8 cellular contexts compared by ENCODE assay signal in the genomic region with DNA sequence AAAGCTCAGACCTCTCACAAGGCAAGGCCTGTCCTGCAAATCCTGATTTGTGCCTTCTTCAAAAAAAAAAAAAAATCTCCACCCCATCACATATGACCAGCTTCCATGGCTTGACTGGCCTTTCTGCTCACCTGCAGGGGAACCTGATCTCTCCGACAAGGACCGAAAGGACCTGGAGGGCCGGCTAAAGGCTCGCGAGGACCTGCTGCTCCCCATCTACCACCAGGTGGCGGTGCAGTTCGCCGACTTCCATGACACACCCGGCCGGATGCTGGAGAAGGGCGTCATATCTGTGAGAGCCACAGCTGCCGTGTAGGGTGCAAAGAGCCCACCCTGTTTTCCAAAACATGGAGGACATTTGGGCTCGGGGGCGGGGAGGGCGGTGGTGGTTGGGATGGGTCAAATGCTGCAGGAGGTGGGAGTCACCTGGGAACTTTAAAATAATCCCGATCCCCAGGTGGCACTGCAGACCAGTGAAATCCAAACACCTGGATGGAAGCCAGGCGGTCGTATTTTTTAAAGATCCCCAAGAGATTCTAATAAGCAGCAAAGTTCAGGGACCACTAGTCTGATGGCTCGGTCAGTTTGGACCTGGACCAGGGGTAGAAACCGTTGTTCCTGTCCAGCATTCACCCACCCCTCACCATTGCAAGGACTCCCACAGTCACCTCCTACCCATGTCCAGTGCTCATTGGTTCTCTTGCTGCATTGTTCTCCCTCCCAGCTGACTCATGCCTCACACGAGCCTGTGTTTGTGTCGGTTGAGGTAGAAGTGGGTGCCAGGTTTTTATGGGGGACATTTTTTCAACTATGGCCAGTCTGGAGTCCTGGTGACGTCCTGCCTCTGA. TPM values are rescaled to one million over a fixed set of nuclear protein-coding genes. Genes with fewer than 3 reads are reported as not detected.
DNase-seq lines count a peak whose midpoint lies in the region; ATAC-seq, FAIRE-seq and TF ChIP-seq lines count a peak whose summit lies in the region.

No MANE protein-coding gene starts in this region.

- no peaks in the 10 kb centered on the region for H3K36me3 ChIP-seq in Karpas-422 (ENCODE audit: insufficient read depth, low read length)
- H3K36me3 ChIP-seq in smooth muscle cell (ENCODE audit: low read depth): no peaks in the 10 kb centered on the region

- peak; percentile 61 for TF ChIP-seq CTCF in smooth muscle cell (IDR thresholded peaks at IDR 0.05; ENCODE audit: borderline replicate concordance, insufficient read depth, poor library complexity, severe bottlenecking)

- H3K27me3 ChIP-seq in Karpas-422 (ENCODE audit: low read length) (no peaks in the 10 kb centered on the region), smooth muscle cell (ENCODE audit: low read depth) (no peaks in the 10 kb centered on the region)

- H3K4me1 ChIP-seq in Karpas-422 (ENCODE audit: low read length) (peaks cover 7% of the 10 kb centered on the region), smooth muscle cell (ENCODE audit: low read depth) (no peaks in the 10 kb centered on the region)

- ATAC-seq in GM21360 (IDR thresholded peaks at IDR 0.05; ENCODE audit: unreplicated experiment) (no peak), GM21367 (IDR thresholded peaks at IDR 0.05; ENCODE audit: unreplicated experiment) (no peak)

- H3K9ac ChIP-seq in Karpas-422 (ENCODE audit: low read length): no peak overlapping the region; the same call in 1 of the 2 replicates
- H3K9ac ChIP-seq in smooth muscle cell (ENCODE audit: low read depth): no peak overlapping the region

- no peak for FAIRE-seq in RCC 7860 (lab: Jason Lieb, UNC)

- H3K27ac ChIP-seq in Karpas-422 (ENCODE audit: low read length): no peak overlapping the region
- H3K27ac ChIP-seq in smooth muscle cell (ENCODE audit: low read depth): no peak overlapping the region

- WGBS in smooth muscle cell (ENCODE audit: low lambda C conversion rate): 39% methylated on average over 20 of the region's 23 CpGs

- peak overlapping the region; percentile 44 for H3K4me2 ChIP-seq in Karpas-422 (ENCODE audit: low read depth, low read length, poor library complexity, severe bottlenecking)
- no peak overlapping the region for H3K4me2 ChIP-seq in smooth muscle cell

- DNase-seq in EL (peak; percentile 64), Karpas-422 (peak; percentile 92), RCC 7860 (ENCODE audit: low spot score) (peak; percentile 20), amygdala (lab: John Stamatoyannopoulos, UW) (peak in 44 of 56 donors; percentile 1 to 76 (median 32)), hypothalamus (lab: John Stamatoyannopoulos, UW) (peak in 46 of 51 donors; percentile 1 to 80 (median 28)), smooth muscle cell (lab: John Stamatoyannopoulos, UW; ENCODE audit: unreplicated experiment) (peak; percentile 3)

- no peaks in the 10 kb centered on the region for H3K9me2 ChIP-seq in Karpas-422 (replicated peaks; ENCODE audit: insufficient read depth, low read length)

- H3K79me2 ChIP-seq in Karpas-422 (ENCODE audit: low read length) (no peaks in the 10 kb centered on the region), smooth muscle cell (ENCODE audit: low read depth) (no peaks in the 10 kb centered on the region)

- no peaks in the 10 kb centered on the region for H3K9me3 ChIP-seq in Karpas-422 (ENCODE audit: low read length)
- no peaks in the 10 kb centered on the region for H3K9me3 ChIP-seq in smooth muscle cell (replicated peaks; ENCODE audit: low read depth)

- H4K20me1 ChIP-seq in Karpas-422 (ENCODE audit: insufficient read depth, low read depth, low read length): no peaks in the 10 kb centered on the region
- H4K20me1 ChIP-seq in smooth muscle cell (ENCODE audit: low read depth): no peaks in the 10 kb centered on the region

- H2AFZ ChIP-seq in Karpas-422 (ENCODE audit: low read length) (no peak overlapping the region), smooth muscle cell (ENCODE audit: low read depth) (no peak overlapping the region)

- H3F3A ChIP-seq in smooth muscle cell (ENCODE audit: low read depth): no peaks in the 10 kb centered on the region

- H3K4me3 ChIP-seq in Karpas-422 (ENCODE audit: low read length) (no peak overlapping the region), smooth muscle cell (no peak overlapping the region)

RNA-seq across cellular contexts. Expression of a gene that starts 44.8 kb away (rescaled TPM):
- total RNA-seq in Karpas-422 (2014; rRNA removed; shearing (Covaris generic); ENCODE audit: low replicate concordance): not detected in 2 replicates
- total RNA-seq in smooth muscle cell: not detected in 2 replicates
- not detected in 2 replicates for polyA plus RNA-seq in smooth muscle cell

Comparison
In these comparisons a context has a peak if more than half of its experiments do, and no peak if none do; other contexts are left out.
1. DNase-seq: peak in every context shown above with its lines; median percentile 92 in Karpas-422; 64 in EL; 32 in amygdala; 28 in hypothalamus; 20 in RCC 7860; 3 in smooth muscle cell.